In the genomic region with DNA sequence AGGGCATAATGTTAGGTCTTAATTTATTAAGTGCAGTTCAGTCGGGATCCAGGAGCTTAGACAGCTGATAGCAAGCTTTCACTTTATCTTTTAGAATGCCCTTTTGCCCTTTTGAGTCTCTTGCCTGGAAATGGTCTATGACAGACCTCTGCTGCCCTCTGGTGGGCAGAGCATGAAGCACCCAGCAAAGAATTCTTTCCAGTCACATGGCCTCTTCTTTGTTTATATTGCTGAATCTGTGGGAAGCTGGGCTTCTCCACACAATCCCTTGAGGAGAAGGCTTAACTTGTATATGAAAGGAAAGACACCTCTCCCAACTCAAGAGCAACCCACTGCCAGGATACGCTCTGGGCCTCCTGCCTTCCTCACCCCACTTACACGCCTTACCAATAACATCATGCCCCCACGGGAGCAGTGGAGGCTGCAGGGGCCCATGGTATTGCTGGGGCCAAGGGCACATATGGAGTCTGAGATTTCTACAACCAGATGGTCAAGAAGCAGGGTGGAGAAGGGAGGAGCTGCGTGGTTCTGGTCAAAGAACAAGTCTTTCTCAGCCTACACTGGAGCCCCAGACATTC, we compare ENCODE assay signal across 8 cellular contexts. TPM values are rescaled to one million over a fixed set of nuclear protein-coding genes. Genes with fewer than 3 reads are reported as not detected.
DNase-seq lines count a peak whose midpoint lies in the region; ATAC-seq, FAIRE-seq and TF ChIP-seq lines count a peak whose summit lies in the region.

No MANE protein-coding gene starts in this region.

- no peak for TF ChIP-seq POLR2A in body of pancreas (IDR thresholded peaks at IDR 0.05)

- peak; percentile 88 to 98 (median 96) for TF ChIP-seq CTCF in body of pancreas (IDR thresholded peaks at IDR 0.05)

- no peaks in the 10 kb centered on the region for H3K36me3 ChIP-seq in body of pancreas (replicated peaks in 1 of 2; ENCODE audit: insufficient read depth in 1 of 2, low read depth in 2 of 2)
- no peaks in the 10 kb centered on the region for H3K36me3 ChIP-seq in small intestine (ENCODE audit: control insufficient read depth in 2 of 2, insufficient read depth in 2 of 2, low read length in 2 of 2)

- FAIRE-seq in GM18507 (lab: Jason Lieb, UNC): peak; percentile 84
- FAIRE-seq in TTC549 (lab: Jason Lieb, UNC): peak; percentile 50
- FAIRE-seq in small intestine (lab: Jason Lieb, UNC): no peak

- H3K27ac ChIP-seq in body of pancreas (no peak overlapping the region), small intestine (ENCODE audit: low read depth in 1 of 2, low read length in 1 of 2) (no peak overlapping the region)

- H3K9me3 ChIP-seq in body of pancreas (no peaks in the 10 kb centered on the region), small intestine (ENCODE audit: control insufficient read depth, low read depth) (no peaks in the 10 kb centered on the region)

- H3K27me3 ChIP-seq in body of pancreas (no peaks in the 10 kb centered on the region), small intestine (ENCODE audit: control insufficient read depth in 2 of 2, insufficient read depth in 2 of 2, low read length in 2 of 2) (no peaks in the 10 kb centered on the region)

- H3K4me1 ChIP-seq in body of pancreas (peaks cover 10% of the 10 kb centered on the region), small intestine (ENCODE audit: control insufficient read depth in 2 of 2, insufficient read depth in 1 of 2, low read depth in 1 of 2, low read length in 1 of 2) (peaks cover 0 to 2% of the 10 kb centered on the region in 2 donors)

- intact Hi-C loops in body of pancreas (cut with DNase I): no loop called here

- 22 to 24% methylated on average over 4 to 5 of the region's 5 CpGs for WGBS in body of pancreas, 2 donors
- 28 to 39% (median 31%) methylated on average over 5 of the region's 5 CpGs for WGBS in small intestine, 3 donors

- peak; percentile 97 for ATAC-seq in body of pancreas
- ATAC-seq in HG02981 (IDR thresholded peaks at IDR 0.05; ENCODE audit: unreplicated experiment): no peak

- no peak overlapping the region for H3K4me3 ChIP-seq in body of pancreas
- no peak overlapping the region for H3K4me3 ChIP-seq in small intestine (ENCODE audit: low read depth in 1 of 2, low read length in 2 of 2)

- DNase-seq in 8988T: peak; percentile 50
- DNase-seq in GM18507 (ENCODE audit: extremely low spot score, insufficient read length, low read depth): peak; percentile 49
- peak; percentile 77 to 81 for DNase-seq in NCI-H2081 (lab: John Stamatoyannopoulos, UW)
- DNase-seq in body of pancreas: peak; percentile 87 to 92 (median 88)
- peak; percentile 85 for DNase-seq in iPS-NIHi11 (ENCODE audit: low spot score)
- peak; percentile 94 for DNase-seq in small intestine

RNA-seq across cellular contexts. Expression of a gene that starts 20.4 kb away (rescaled TPM):
- total RNA-seq in body of pancreas: not detected
- under 1 TPM in 1 of 3 donors, not detected in 2; 0.81 TPM for polyA plus RNA-seq in small intestine

RNA-seq across cellular contexts. Expression of a gene that starts 20.5 kb away (rescaled TPM):
- 10 to 100 TPM; 14.8 to 18.9 TPM for total RNA-seq in body of pancreas
- 10 to 100 TPM; 36.7 to 42.7 (median 37.2) TPM for polyA plus RNA-seq in small intestine

RNA-seq across cellular contexts. Expression of a gene that starts 41.2 kb away (rescaled TPM):
- total RNA-seq in body of pancreas: not detected
- polyA plus RNA-seq in small intestine: 10 to 100 TPM; 10.8 to 99.6 (median 11.4) TPM

RNA-seq across cellular contexts. Expression of a gene that starts 49.1 kb away (rescaled TPM):
- total RNA-seq in body of pancreas: not detected
- not detected for polyA plus RNA-seq in small intestine

RNA-seq across cellular contexts. Expression of a gene that starts 55.8 kb away (rescaled TPM):
- not detected for total RNA-seq in body of pancreas
- polyA plus RNA-seq in small intestine: 10 to 100 TPM in 1 of 3 donors, 1 to 10 TPM in 2; 2.6 to 23.0 (median 4.1) TPM
